In the genomic region with DNA sequence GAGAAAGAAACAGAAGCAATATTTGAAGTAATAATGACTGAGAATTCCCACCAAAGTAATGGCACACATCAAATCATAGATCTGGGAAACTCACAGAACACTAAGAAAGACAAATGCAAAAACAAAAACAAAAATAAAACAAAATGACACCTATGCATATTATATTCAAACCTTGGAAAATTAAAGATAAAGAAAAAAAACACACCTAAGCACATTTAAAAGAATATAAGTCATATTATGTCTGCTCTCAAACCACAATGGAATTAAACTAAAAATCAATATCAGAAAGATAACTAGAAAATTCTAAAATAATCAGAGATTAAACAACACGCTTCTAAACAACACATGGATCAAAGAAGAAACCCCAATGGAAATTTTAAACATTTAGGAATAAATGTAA, we compare ENCODE assay signal across 28 cellular contexts. TPM values are rescaled to one million over a fixed set of nuclear protein-coding genes. Genes with fewer than 3 reads are reported as not detected.
"Had no signal": no experiment of that assay in that cellular context is flagged by ENCODE, and none has a peak within 500 bp of the region (broad histone marks: within the 10 kb centered on the region; RNA-seq: fewer than 3 reads in every experiment).

No MANE protein-coding gene starts in this region.

- H3K9me3 ChIP-seq: colonic mucosa, esophagus squamous epithelium, gastroesophageal sphincter, heart left ventricle, left lung, lower lobe of right lung, mucosa of descending colon had no signal

- H3K27ac Mint-ChIP-seq: dendritic cell treated with granulocyte-macrophage colony-stimulating factor and Interleukin-4, amounts not matched to agents 40 ng/mL and 50 ng/mL, for 4 days; effector memory CD8-positive, alpha-beta T cell; endodermal cell; immature natural killer cell; mesothelial cell of epicardium had no signal

- H3K27ac ChIP-seq: colonic mucosa, epithelial cell of prostate, esophagus squamous epithelium, gastroesophageal sphincter, heart left ventricle, hepatocyte, left lung, lower lobe of right lung had no signal

- H3K4me1 Mint-ChIP-seq: immature natural killer cell had no signal

- H3K9me3 Mint-ChIP-seq: dendritic cell treated with granulocyte-macrophage colony-stimulating factor and Interleukin-4, amounts not matched to agents 40 ng/mL and 50 ng/mL, for 4 days; effector memory CD8-positive, alpha-beta T cell; endodermal cell; immature natural killer cell; mesothelial cell of epicardium had no signal

- DNase-seq: colonic mucosa; cortex of kidney; effector CD8-positive, alpha-beta T cell; effector memory CD8-positive, alpha-beta T cell; endodermal cell; erythroblast; esophagus squamous epithelium; foreskin fibroblast; foreskin melanocyte; heart left ventricle; hypothalamus; immature natural killer cell; islet precursor cell; left cardiac atrium; left lung; left ventricle myocardium superior; lower lobe of right lung; mesenchymal stem cell; mucosa of descending colon had no signal

- H3K4me3 ChIP-seq: colonic mucosa, esophagus squamous epithelium, gastroesophageal sphincter, heart left ventricle, hepatocyte, left lung, lower lobe of right lung, mucosa of descending colon had no signal

- H3K27me3 ChIP-seq: colonic mucosa, esophagus squamous epithelium, gastroesophageal sphincter, heart left ventricle, hepatocyte, left lung had no signal

- H3K4me1 ChIP-seq: colonic mucosa, esophagus squamous epithelium, left lung, lower lobe of right lung had no signal

- FAIRE-seq: endometrium had no signal

- H3K4me2 ChIP-seq: hepatocyte had no signal

- H3K36me3 Mint-ChIP-seq: immature natural killer cell, mesothelial cell of epicardium had no signal

- H3K36me3 ChIP-seq: colonic mucosa, esophagus squamous epithelium, gastroesophageal sphincter, heart left ventricle, left lung, lower lobe of right lung had no signal

- H2AFZ ChIP-seq: hepatocyte had no signal

- H3K4me3 Mint-ChIP-seq: dendritic cell treated with granulocyte-macrophage colony-stimulating factor and Interleukin-4, amounts not matched to agents 40 ng/mL and 50 ng/mL, for 4 days; effector memory CD8-positive, alpha-beta T cell; endodermal cell; immature natural killer cell; mesothelial cell of epicardium had no signal

- H3K27me3 Mint-ChIP-seq: dendritic cell treated with granulocyte-macrophage colony-stimulating factor and Interleukin-4, amounts not matched to agents 40 ng/mL and 50 ng/mL, for 4 days; effector memory CD8-positive, alpha-beta T cell had no signal

- ATAC-seq: effector memory CD8-positive, alpha-beta T cell; esophagus mucosa; gastroesophageal sphincter; heart left ventricle; left cardiac atrium; left lung; left ventricle myocardium superior; lower lobe of right lung; mucosa of descending colon had no signal

- H3K79me2 ChIP-seq: hepatocyte had no signal

RNA-seq across cellular contexts. Expression of a gene that starts 59.7 kb away (rescaled TPM):
- total RNA-seq: dermis microvascular lymphatic vessel endothelial cell, mesenteric fat pad had no signal
- polyA plus RNA-seq: immature natural killer cell had no signal
